Comparison of ENCODE assay signal across 3 cellular contexts in the genomic region with DNA sequence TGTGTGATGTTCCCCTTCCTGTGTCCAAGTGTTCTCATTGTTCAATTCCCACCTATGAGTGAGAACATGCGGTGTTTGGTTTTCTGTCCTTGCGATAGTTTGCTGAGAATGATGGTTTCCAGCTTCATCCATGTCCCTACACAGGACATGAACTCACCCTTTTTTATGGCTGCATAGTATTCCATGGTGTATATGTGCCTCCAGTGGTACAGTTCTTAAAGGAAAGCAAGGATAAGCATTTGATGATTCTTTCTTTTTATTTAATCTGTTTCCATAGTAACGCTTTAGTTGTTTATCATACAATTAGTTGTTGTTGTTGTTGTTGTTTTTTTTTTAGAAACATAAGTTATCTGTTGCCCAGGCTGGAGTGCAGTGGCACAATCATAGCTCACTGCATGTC.
A peak's percentile ranks its signal among the peaks of the same experiment; 100 is the strongest.
DNase-seq lines count a peak whose midpoint lies in the region; ATAC-seq, FAIRE-seq and TF ChIP-seq lines count a peak whose summit lies in the region.
"Not testable (repeated sequence)": the region's sequence is repeated elsewhere in the genome, so short reads cannot be mapped to it uniquely, and the experiment has no call there.

No MANE protein-coding gene starts in this region.

- not testable (repeated sequence) for FAIRE-seq in K562 (lab: Jason Lieb, UNC); HepG2 (lab: Jason Lieb, UNC)

- ATAC-seq in K562, HepG2: not testable (repeated sequence)

- POLR2A ChIA-PET in HEK293 (lab: Yijun Ruan, JAX); K562 (lab: Yijun Ruan, JAX); HepG2 (lab: Yijun Ruan, JAX): not testable (repeated sequence)

- H2AFZ ChIP-seq in K562 (ENCODE audit: low read depth, low read length); HepG2 (ENCODE audit: low read length): not testable (repeated sequence)

- H3K4me2 ChIP-seq in K562 (ENCODE audit: insufficient read depth, low read length); HepG2 (ENCODE audit: low read depth, low read length): not testable (repeated sequence)

- CTCF ChIA-PET in HEK293 (lab: Yijun Ruan, JAX); K562 (lab: Yijun Ruan, JAX; ENCODE audit: low intra/inter-chr PET ratio); HepG2 (lab: Yijun Ruan, JAX; ENCODE audit: low intra/inter-chr PET ratio, low total read pairs): not testable (repeated sequence)

- H3K27ac ChIP-seq in HEK293 (ENCODE audit: extremely low read depth, low read depth, low read length); K562 (ENCODE audit: extremely low read depth, low read depth, low read length); HepG2 (ENCODE audit: extremely low read length, insufficient read depth, low read length): not testable (repeated sequence)

- H3K9ac ChIP-seq in K562 (ENCODE audit: insufficient read depth in 1 of 2, low read depth in 2 of 2, low read length in 2 of 2); HepG2 (ENCODE audit: insufficient read depth, low read depth, low read length): not testable (repeated sequence)

- WGBS in K562 (ENCODE audit: insufficient coverage, low coverage, missing lambda C conversion rate), result 5% methylated on average over 3 of the region's 3 CpGs
- WGBS in HepG2 (ENCODE audit: low lambda C conversion rate), result 55% methylated on average over 3 of the region's 3 CpGs

- TF ChIP-seq CTCF in HEK293 (tag by site-specific recombination; IDR thresholded peaks at IDR 0.05); K562 (IDR thresholded peaks at IDR 0.05 in 2 of 3, conservative IDR thresholded peaks at IDR 0.05 in 1 of 3; ENCODE audit: insufficient read depth in 2 of 3, low read depth in 1 of 3, low read length in 3 of 3); HepG2 (CRISPR knock-in tag; IDR thresholded peaks at IDR 0.05): not testable (repeated sequence)

- H3K9me1 ChIP-seq in K562 (ENCODE audit: control insufficient read depth, insufficient read depth, low read length), result not testable (repeated sequence)

- H4K20me1 ChIP-seq in K562 (replicated peaks; ENCODE audit: control insufficient read depth, insufficient read depth, low read length); HepG2 (ENCODE audit: insufficient read depth, low read length): not testable (repeated sequence)

- BruUV-seq in K562 (replicated peaks; lab: Mats Ljungman, UMichigan); HepG2 (replicated peaks; lab: Mats Ljungman, UMichigan): not testable (repeated sequence)

- intact Hi-C loops in K562 (cut with micrococcal nuclease); HepG2 (cut with micrococcal nuclease; ENCODE audit: unreplicated experiment): not testable (repeated sequence)

- H3K4me1 ChIP-seq in HEK293 (ENCODE audit: control insufficient read depth, insufficient read depth, low read length); K562 (replicated peaks in 1 of 2; ENCODE audit: control insufficient read depth in 2 of 2, insufficient read depth in 2 of 2, low read length in 2 of 2); HepG2 (ENCODE audit: insufficient read depth, low read length): not testable (repeated sequence)

- not testable (repeated sequence) for H3K36me3 ChIP-seq in HEK293 (ENCODE audit: control insufficient read depth in 2 of 2, insufficient read depth in 1 of 2, low read length in 2 of 2); K562 (ENCODE audit: control insufficient read depth, insufficient read depth, low read length); HepG2 (replicated peaks in 1 of 2; ENCODE audit: control insufficient read depth in 1 of 2, insufficient read depth in 2 of 2, low read length in 2 of 2)

- TF ChIP-seq EP300 in K562 (IDR thresholded peaks at IDR 0.05; ENCODE audit: low read length); HepG2 (IDR thresholded peaks at IDR 0.05; ENCODE audit: low read depth in 2 of 2, low read length in 2 of 2); HepG2 (CRISPR knock-in tag; IDR thresholded peaks at IDR 0.05; ENCODE audit: borderline replicate concordance): not testable (repeated sequence)

- not testable (repeated sequence) for H3K4me3 ChIP-seq in HEK293 (ENCODE audit: low read depth, low read length); K562; HepG2 (replicated peaks in 1 of 3; ENCODE audit: insufficient read depth in 1 of 3, low read depth in 2 of 3, low read length in 3 of 3)

- not testable (repeated sequence) for TF ChIP-seq POLR2A in K562 (conservative IDR thresholded peaks at IDR 0.05); HepG2 (IDR thresholded peaks at IDR 0.05; ENCODE audit: insufficient read depth in 1 of 2, low read depth in 2 of 2, low read length in 2 of 2)

- not testable (repeated sequence) for H3K9me3 ChIP-seq in HEK293 (ENCODE audit: control insufficient read depth, insufficient read depth, low read depth, low read length); K562 (replicated peaks; ENCODE audit: control insufficient read depth, insufficient read depth, low read depth, low read length); HepG2 (ENCODE audit: low read length)

- not testable (repeated sequence) for H3K27me3 ChIP-seq in K562 (ENCODE audit: control insufficient read depth in 2 of 2, insufficient read depth in 2 of 2, low read length in 2 of 2); HepG2 (ENCODE audit: control insufficient read depth in 1 of 2, insufficient read depth in 2 of 2, low read length in 2 of 2)

- not testable (repeated sequence) for H3K79me2 ChIP-seq in K562 (ENCODE audit: control insufficient read depth, insufficient read depth, low read length); HepG2 (ENCODE audit: insufficient read depth, low read length)

- in situ Hi-C loops in K562 (cut with MboI); HepG2 (cut with HindIII; ENCODE audit: extremely low pct_ligation_motif_present, low pct_unique_long_range_greater_than_20kb): not testable (repeated sequence)

- TF ChIP-seq RAD21 in K562 (CRISPR knock-in tag; conservative IDR thresholded peaks at IDR 0.05 in 1 of 2, IDR thresholded peaks at IDR 0.05 in 1 of 2); HepG2 (CRISPR knock-in tag; IDR thresholded peaks at IDR 0.05): not testable (repeated sequence)

- DNase-seq in K562 (ENCODE audit: extremely low read depth in 1 of 4, low spot score in 3 of 4); HepG2 (ENCODE audit: low spot score): not testable (repeated sequence)

TF ChIP-seq in HEK293, 187 proteins besides CTCF, POLR2A, EP300 and RAD21:
- TF ChIP-seq ZNF146 (tag by site-specific recombination; IDR thresholded peaks at IDR 0.05), result peak; percentile 88
- TF ChIP-seq, protein P1, sequence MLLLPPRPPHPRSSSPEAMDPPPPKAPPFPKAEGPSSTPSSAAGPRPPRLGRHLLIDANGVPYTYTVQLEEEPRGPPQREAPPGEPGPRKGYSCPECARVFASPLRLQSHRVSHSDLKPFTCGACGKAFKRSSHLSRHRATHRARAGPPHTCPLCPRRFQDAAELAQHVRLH (tag by site-specific recombination; IDR thresholded peaks at IDR 0.05), result 0 out of 2 replicates have a peak, but pooled peaks have one; percentile 35

TF ChIP-seq in K562, 482 proteins besides CTCF, POLR2A, EP300 and RAD21:
- TF ChIP-seq ZNF146 (CRISPR knock-in tag; IDR thresholded peaks at IDR 0.05; ENCODE audit: unreplicated experiment) (peak; percentile 58), RFX1 (IDR thresholded peaks at IDR 0.05) (peak; percentile 54)
TF ChIP-seq in K562: peak in this region for 2; not testable (repeated sequence) for 480.

TF ChIP-seq in HepG2, 621 proteins besides CTCF, POLR2A, EP300 and RAD21:
- TF ChIP-seq RFX1 (IDR thresholded peaks at IDR 0.05), result peak; percentile 12; the same call in 1 of the 2 replicates
